14 cellular contexts compared by ENCODE assay signal in genomic region chr15:90711842-90712241, GRCh38.
"Had no signal": no experiment of that assay in that cellular context is flagged by ENCODE, and none has a peak within 500 bp of the region (broad histone marks: within the 10 kb centered on the region; RNA-seq: fewer than 3 reads in every experiment).

No MANE protein-coding gene starts in this region.

- H3K4me3 Mint-ChIP-seq: immature natural killer cell, naive B cell, WTC11 had no signal

- H3K9me3 ChIP-seq: breast epithelium, lower lobe of right lung, pancreas, stomach, thoracic aorta had no signal

- H3K9me3 Mint-ChIP-seq: immature natural killer cell, naive B cell, WTC11 had no signal

- H3K27ac Mint-ChIP-seq: immature natural killer cell had no signal

- H3K36me3 ChIP-seq: breast epithelium, lower lobe of right lung, pancreas, stomach, thoracic aorta had no signal

- H3K27ac ChIP-seq: breast epithelium, lower lobe of right lung, pancreas, stomach, thoracic aorta had no signal

- H3K4me1 ChIP-seq: breast epithelium had no signal

- H3K4me3 ChIP-seq: breast epithelium, lower lobe of right lung, pancreas, stomach, thoracic aorta had no signal

- H3K27me3 ChIP-seq: breast epithelium, pancreas, stomach had no signal

- H3K27me3 Mint-ChIP-seq: naive B cell had no signal

- ATAC-seq: esophagus mucosa, lower lobe of right lung, pancreas, WTC11 had no signal

- DNase-seq: activated CD4-positive, alpha-beta T cell treated with anti-CD3 and anti-CD28 coated beads, Interleukin-2, amount 50 U/mL, for 1 hour; activated gamma-delta T cell; aorta; glutamatergic neuron; immature natural killer cell; lower lobe of right lung; naive B cell; pancreas; stimulated activated CD4-positive, alpha-beta T cell treated with anti-CD3 and anti-CD28 coated beads, Interleukin-2, amount 100 ng/mL, for 48 hours; stomach had no signal

- H3K36me3 Mint-ChIP-seq: naive B cell, WTC11 had no signal
